Comparison of ENCODE assay signal across 16 cellular contexts in genomic region chr4:101126044-101126443, GRCh38.
DNase-seq lines count a peak whose midpoint lies in the region; ATAC-seq and TF ChIP-seq lines count a peak whose summit lies in the region.
"Had no signal": no experiment of that assay in that cellular context is flagged by ENCODE, and none has a peak within 500 bp of the region (broad histone marks: within the 10 kb centered on the region; RNA-seq: fewer than 3 reads in every experiment).

No MANE protein-coding gene starts in this region.

- DNase-seq in AG20443 (ENCODE audit: low spot score) (peak; percentile 14), GM04504 (ENCODE audit: low read depth) (peak; percentile 32), iris pigment epithelial cell (ENCODE audit: low read depth) (peak; percentile 43), activated gamma-delta T cell (lab: John Stamatoyannopoulos, UW) (no peak), A172 (ENCODE audit: low spot score) (no peak)
- DNase-seq: activated CD4-positive, CD25-positive, alpha-beta regulatory T cell treated with anti-CD3 and anti-CD28 coated beads, Interleukin-2, amount 50 U/mL, for 72 hours; activated naive CD4-positive, alpha-beta T cell treated with anti-CD3 and anti-CD28 coated beads for 36 hours; brain microvascular endothelial cell; DND-41; lower lobe of right lung; natural killer cell; NCI-H1092; NCI-H2171 had no signal

- peak; percentile 71 for ATAC-seq in SK-N-SH treated with all-trans-retinoic acid at 6 μM for 48 hours
- no peak for ATAC-seq in GM21737 (IDR thresholded peaks at IDR 0.05; ENCODE audit: unreplicated experiment)
- ATAC-seq in HG02973 (IDR thresholded peaks at IDR 0.05; ENCODE audit: unreplicated experiment): no peak
- ATAC-seq: natural killer cell had no signal

TF ChIP-seq in SK-N-SH treated with all-trans-retinoic acid at 6 μM for 48 hours, 23 proteins besides CTCF, POLR2A, EP300 and RAD21:
- no peak for TF ChIP-seq ZNF565 (CRISPR knock-in tag; conservative IDR thresholded peaks at IDR 0.05; ENCODE audit: low read depth)
- TF ChIP-seq POU6F1 (CRISPR knock-in tag; IDR thresholded peaks at IDR 0.05; ENCODE audit: borderline replicate concordance, low read depth): no peak
- TF ChIP-seq ISL1 (CRISPR knock-in tag; IDR thresholded peaks at IDR 0.05): peak; percentile 72
- no peak for TF ChIP-seq TCF4 (CRISPR knock-in tag; IDR thresholded peaks at IDR 0.05; ENCODE audit: borderline replicate concordance)
- TF ChIP-seq CSDC2 (CRISPR knock-in tag; IDR thresholded peaks at IDR 0.05): no peak
- no peak for TF ChIP-seq ZFP30 (CRISPR knock-in tag; IDR thresholded peaks at IDR 0.05)
- TF ChIP-seq BACH2 (CRISPR knock-in tag; IDR thresholded peaks at IDR 0.05; ENCODE audit: borderline replicate concordance): no peak
- TF ChIP-seq ZNF8 (CRISPR knock-in tag; IDR thresholded peaks at IDR 0.05): no peak

Comparison
In these comparisons a context has a peak if more than half of its experiments do, and no peak if none do; other contexts are left out.
1. DNase-seq: peak in AG20443 (single experiment), GM04504 (single experiment) and iris pigment epithelial cell (single experiment); none in activated gamma-delta T cell (single experiment) and A172 (single experiment).